ENCODE assay signal across 23 cellular contexts in the genomic region with DNA sequence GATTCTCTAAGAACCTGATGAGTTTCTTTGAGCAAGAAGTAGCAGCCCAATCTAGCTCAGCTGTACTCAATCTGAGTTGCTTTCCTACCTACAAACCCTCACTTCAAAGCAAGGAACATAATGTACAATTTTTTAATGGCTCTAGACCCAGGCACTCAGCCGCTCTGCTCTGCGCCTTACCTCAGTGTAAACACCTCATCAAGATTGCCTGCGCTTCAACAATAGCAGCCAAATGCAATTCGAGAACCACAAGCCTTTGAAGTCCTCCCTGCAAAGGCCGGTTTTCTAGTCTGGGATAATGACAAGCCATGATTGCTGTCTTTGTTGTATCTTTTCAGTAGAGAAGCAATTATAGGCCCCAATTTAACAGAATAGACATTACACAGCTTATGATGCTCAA. TPM values are rescaled to one million over a fixed set of nuclear protein-coding genes. Genes with fewer than 3 reads are reported as not detected.
DNase-seq lines count a peak whose midpoint lies in the region; ATAC-seq and TF ChIP-seq lines count a peak whose summit lies in the region.
"Had no signal": no experiment of that assay in that cellular context is flagged by ENCODE, and none has a peak within 500 bp of the region (broad histone marks: within the 10 kb centered on the region; RNA-seq: fewer than 3 reads in every experiment).

No MANE protein-coding gene starts in this region.

- no peaks in the 10 kb centered on the region for H3K9me3 Mint-ChIP-seq in endodermal cell
- H3K9me3 Mint-ChIP-seq: activated CD4-positive, alpha-beta memory T cell treated with anti-CD3 and anti-CD28 coated beads for 36 hours; activated naive CD8-positive, alpha-beta T cell treated with anti-CD3 and anti-CD28 coated beads for 36 hours; dendritic cell treated with granulocyte-macrophage colony-stimulating factor and Interleukin-4, amounts not matched to agents 40 ng/mL and 50 ng/mL, for 4 days; IgD-negative memory B cell; stimulated activated naive B cell treated with anti-CD40 and anti-IgM and Interleukin-4, amounts not matched to agents 10 μg/mL and 1 μg/mL and 100 μg/mL, for 72 hours had no signal

- H3K36me3 Mint-ChIP-seq in endodermal cell (ENCODE audit: low read depth), result no peaks in the 10 kb centered on the region
- H3K36me3 Mint-ChIP-seq: activated CD4-positive, alpha-beta memory T cell treated with anti-CD3 and anti-CD28 coated beads for 36 hours; activated naive CD8-positive, alpha-beta T cell treated with anti-CD3 and anti-CD28 coated beads for 36 hours; stimulated activated naive B cell treated with anti-CD40 and anti-IgM and Interleukin-4, amounts not matched to agents 10 μg/mL and 1 μg/mL and 100 μg/mL, for 72 hours had no signal

- H3K27ac ChIP-seq in endodermal cell (ENCODE audit: low read depth, low read length) (no peak overlapping the region), body of pancreas (no peak overlapping the region)
- H3K27ac ChIP-seq: GM23248, left ventricle myocardium inferior had no signal

- H3K4me1 Mint-ChIP-seq in endodermal cell, result peaks cover 18% of the 10 kb centered on the region
- H3K4me1 Mint-ChIP-seq: activated naive CD8-positive, alpha-beta T cell treated with anti-CD3 and anti-CD28 coated beads for 36 hours; stimulated activated naive B cell treated with anti-CD40 and anti-IgM and Interleukin-4, amounts not matched to agents 10 μg/mL and 1 μg/mL and 100 μg/mL, for 72 hours had no signal

- DNase-seq in COLO668 (lab: John Stamatoyannopoulos, UW; ENCODE audit: unreplicated experiment), result peak; percentile 7
- DNase-seq in NCI-H128 (lab: John Stamatoyannopoulos, UW; ENCODE audit: unreplicated experiment), result peak; percentile 46
- peak; percentile 38 for DNase-seq in NCI-H2196 (lab: John Stamatoyannopoulos, UW; ENCODE audit: unreplicated experiment)
- peak; percentile 60 for DNase-seq in endodermal cell
- no peak for DNase-seq in body of pancreas
- DNase-seq: 8988T; activated CD4-positive, alpha-beta memory T cell treated with anti-CD3 and anti-CD28 coated beads for 36 hours; activated naive CD8-positive, alpha-beta T cell treated with anti-CD3 and anti-CD28 coated beads for 36 hours; activated T-cell treated with anti-CD3 and anti-CD28 coated beads, Interleukin-2, amount 50 U/mL, for 48 hours; foreskin fibroblast; GM23248; left ventricle myocardium inferior; MM.1S; nucleus accumbens; right cardiac atrium; SHP77 treated with DMSO at 0.1 percent for 48 hours; stimulated activated naive B cell treated with anti-CD40 and anti-IgM and Interleukin-4, amounts not matched to agents 10 μg/mL and 1 μg/mL and 100 μg/mL, for 72 hours had no signal

- peaks cover 2% of the 10 kb centered on the region for H3K27me3 Mint-ChIP-seq in endodermal cell (ENCODE audit: insufficient read depth)
- H3K27me3 Mint-ChIP-seq: activated CD4-positive, alpha-beta memory T cell treated with anti-CD3 and anti-CD28 coated beads for 36 hours; activated naive CD8-positive, alpha-beta T cell treated with anti-CD3 and anti-CD28 coated beads for 36 hours; dendritic cell treated with granulocyte-macrophage colony-stimulating factor and Interleukin-4, amounts not matched to agents 40 ng/mL and 50 ng/mL, for 4 days had no signal

- intact Hi-C loops in body of pancreas (cut with DNase I), result no loop called here

- TF ChIP-seq POLR2A in body of pancreas (IDR thresholded peaks at IDR 0.05), result no peak

- H3K9me3 ChIP-seq in endodermal cell (ENCODE audit: control insufficient read depth, low read length) (no peaks in the 10 kb centered on the region), body of pancreas (no peaks in the 10 kb centered on the region)
- H3K9me3 ChIP-seq: left ventricle myocardium inferior had no signal

- H3K9ac ChIP-seq in endodermal cell (ENCODE audit: extremely low read depth, low read length, poor library complexity, severe bottlenecking), result no peak overlapping the region
- H3K9ac ChIP-seq: GM23248 had no signal

- no peaks in the 10 kb centered on the region for H3K27me3 ChIP-seq in endodermal cell (ENCODE audit: control insufficient read depth, insufficient read depth, low read length, poor library complexity, severe bottlenecking)
- no peaks in the 10 kb centered on the region for H3K27me3 ChIP-seq in body of pancreas

- WGBS in endodermal cell (ENCODE audit: insufficient coverage in 1 of 2, insufficient read length in 1 of 2), 2 experiments, result 40 to 42% methylated on average over 4 to 5 of the region's 5 CpGs
- 89 to 93% methylated on average over 5 of the region's 5 CpGs for WGBS in body of pancreas, 2 donors

- no peak overlapping the region for H3K4me3 ChIP-seq in endodermal cell (ENCODE audit: low read length)
- no peak overlapping the region for H3K4me3 ChIP-seq in body of pancreas
- H3K4me3 ChIP-seq: GM23248, left ventricle myocardium inferior had no signal

- H3K4me1 ChIP-seq in endodermal cell (ENCODE audit: control insufficient read depth, insufficient read depth, low read length) (no peaks in the 10 kb centered on the region), body of pancreas (no peaks in the 10 kb centered on the region)
- H3K4me1 ChIP-seq: left ventricle myocardium inferior had no signal

- H3K27ac Mint-ChIP-seq in endodermal cell, result no peak overlapping the region
- H3K27ac Mint-ChIP-seq: activated CD4-positive, alpha-beta memory T cell treated with anti-CD3 and anti-CD28 coated beads for 36 hours; activated naive CD8-positive, alpha-beta T cell treated with anti-CD3 and anti-CD28 coated beads for 36 hours; dendritic cell treated with granulocyte-macrophage colony-stimulating factor and Interleukin-4, amounts not matched to agents 40 ng/mL and 50 ng/mL, for 4 days; IgD-negative memory B cell; stimulated activated naive B cell treated with anti-CD40 and anti-IgM and Interleukin-4, amounts not matched to agents 10 μg/mL and 1 μg/mL and 100 μg/mL, for 72 hours had no signal

- ATAC-seq in HG03469 (IDR thresholded peaks at IDR 0.05; ENCODE audit: unreplicated experiment), result no peak
- ATAC-seq in HG02798 (IDR thresholded peaks at IDR 0.05; ENCODE audit: poor library complexity, unreplicated experiment), result no peak
- no peak for ATAC-seq in body of pancreas
- ATAC-seq in GM18861 (IDR thresholded peaks at IDR 0.05; ENCODE audit: unreplicated experiment), result no peak
- ATAC-seq: right cardiac atrium; stimulated activated naive B cell treated with anti-CD40 and anti-IgM and Interleukin-4, amounts not matched to agents 10 μg/mL and 1 μg/mL and 100 μg/mL, for 72 hours had no signal

- no peaks in the 10 kb centered on the region for H3K36me3 ChIP-seq in endodermal cell (ENCODE audit: control insufficient read depth, insufficient read depth, low read length)
- no peaks in the 10 kb centered on the region for H3K36me3 ChIP-seq in body of pancreas (replicated peaks in 1 of 2; ENCODE audit: insufficient read depth in 1 of 2, low read depth in 2 of 2)
- H3K36me3 ChIP-seq: left ventricle myocardium inferior had no signal

- no peak overlapping the region for H3K4me3 Mint-ChIP-seq in endodermal cell
- H3K4me3 Mint-ChIP-seq: activated CD4-positive, alpha-beta memory T cell treated with anti-CD3 and anti-CD28 coated beads for 36 hours; activated naive CD8-positive, alpha-beta T cell treated with anti-CD3 and anti-CD28 coated beads for 36 hours; dendritic cell treated with granulocyte-macrophage colony-stimulating factor and Interleukin-4, amounts not matched to agents 40 ng/mL and 50 ng/mL, for 4 days; IgD-negative memory B cell; stimulated activated naive B cell treated with anti-CD40 and anti-IgM and Interleukin-4, amounts not matched to agents 10 μg/mL and 1 μg/mL and 100 μg/mL, for 72 hours had no signal

- TF ChIP-seq CTCF in endodermal cell (conservative IDR thresholded peaks at IDR 0.05) (no peak), body of pancreas (IDR thresholded peaks at IDR 0.05) (no peak)

RNA-seq across cellular contexts. Expression of a gene that starts 38.0 kb away (rescaled TPM):
- 1 to 10 TPM; 2.1 to 4.8 TPM for total RNA-seq in endodermal cell
- 4.5 TPM for polyA plus RNA-seq in endodermal cell (2013, experiment 1 of 2)
- polyA plus RNA-seq in endodermal cell (2013, experiment 2 of 2), result 5.0 TPM
- 1 to 10 TPM; 2.3 TPM for total RNA-seq in body of pancreas
- total RNA-seq: OCI-LY7 had no signal

Comparison
In these comparisons a context has a peak if more than half of its experiments do, and no peak if none do; other contexts are left out.
1. DNase-seq: peak in COLO668 (single experiment), NCI-H128 (single experiment), NCI-H2196 (single experiment) and endodermal cell (single experiment); none in body of pancreas (0 of 4).